ENCODE assay signal across 18 cellular contexts in genomic region chr17:32287804-32288511, GRCh38. TPM values are rescaled to one million over a fixed set of nuclear protein-coding genes. Genes with fewer than 3 reads are reported as not detected.
A peak's percentile ranks its signal among the peaks of the same experiment; 100 is the strongest.
DNase-seq lines count a peak whose midpoint lies in the region; ATAC-seq and TF ChIP-seq lines count a peak whose summit lies in the region.
"Had no signal": no experiment of that assay in that cellular context is flagged by ENCODE, and none has a peak within 500 bp of the region (broad histone marks: within the 10 kb centered on the region; RNA-seq: fewer than 3 reads in every experiment).

No MANE protein-coding gene starts in this region.

- H3K4me3 Mint-ChIP-seq in GM23338, result no peak overlapping the region; the same call in 2 of the 3 replicates
- H3K4me3 Mint-ChIP-seq in WTC11, result no peak overlapping the region
- no peak overlapping the region for H3K4me3 Mint-ChIP-seq in naive thymus-derived CD4-positive, alpha-beta T cell
- H3K4me3 Mint-ChIP-seq: CD4-positive, alpha-beta T cell; HFFc6 had no signal

- no peaks in the 10 kb centered on the region for H3K36me3 ChIP-seq in BLaER1 treated with 17β-estradiol and CSF1 and Interleukin-3, amounts not matched to agents 10 nM and 100 nM
- no peaks in the 10 kb centered on the region for H3K36me3 ChIP-seq in GM23338 (ENCODE audit: insufficient read depth)
- no peaks in the 10 kb centered on the region for H3K36me3 ChIP-seq in iPS-20b (ENCODE audit: insufficient read depth, low read depth, low read length)
- no peaks in the 10 kb centered on the region for H3K36me3 ChIP-seq in naive thymus-derived CD4-positive, alpha-beta T cell (ENCODE audit: control insufficient read depth in 2 of 3, insufficient read depth in 3 of 3, low read length in 3 of 3)

- CTCF ChIA-PET in WTC11 (lab: Charles Lee), result interaction anchor here (0.5 to 3.3 kb wide), 12 partner anchors 10 to 185 kb away, joined by 3 to 28 read pairs (median 5); partner anchors contain the start of gene PSMD11
- CTCF ChIA-PET in naive thymus-derived CD4-positive, alpha-beta T cell (lab: Charles Lee), result no interaction called here

- H3K27me3 Mint-ChIP-seq in GM23338 (ENCODE audit: insufficient read depth, low read depth, poor library complexity), result peaks cover 9% of the 10 kb centered on the region
- H3K27me3 Mint-ChIP-seq in WTC11 (ENCODE audit: low read depth), result no peaks in the 10 kb centered on the region; the same call in 1 of the 2 replicates
- H3K27me3 Mint-ChIP-seq in naive thymus-derived CD4-positive, alpha-beta T cell, result peaks cover 0 to 24% (median 11%) of the 10 kb centered on the region in 5 donors

- H3K4me1 Mint-ChIP-seq in GM23338 (peaks cover 51% of the 10 kb centered on the region), WTC11 (peaks cover 63% of the 10 kb centered on the region)
- peaks cover 0 to 3% (median 0%) of the 10 kb centered on the region in 7 donors for H3K4me1 Mint-ChIP-seq in naive thymus-derived CD4-positive, alpha-beta T cell

- no peak overlapping the region for H3K4me3 ChIP-seq in BLaER1 treated with 17β-estradiol and CSF1 and Interleukin-3, amounts not matched to agents 10 nM and 100 nM
- no peak overlapping the region for H3K4me3 ChIP-seq in GM23338
- no peak overlapping the region for H3K4me3 ChIP-seq in iPS-20b (ENCODE audit: low read length)
- H3K4me3 ChIP-seq in naive thymus-derived CD4-positive, alpha-beta T cell (ENCODE audit: low read length), result no peak overlapping the region

- TF ChIP-seq CTCF in GM23338 (conservative IDR thresholded peaks at IDR 0.05; ENCODE audit: low read depth in 2 of 2) (peak in 1 of 2 experiments; percentile 75; a peak in 3 of 4 replicates), WTC11 (IDR thresholded peaks at IDR 0.05) (no peak)

- H3K27ac Mint-ChIP-seq in GM23338 (peak overlapping the region; percentile 9; the same call in 1 of the 2 replicates), WTC11 (peak overlapping the region; percentile 78)
- no peak overlapping the region for H3K27ac Mint-ChIP-seq in naive thymus-derived CD4-positive, alpha-beta T cell
- H3K27ac Mint-ChIP-seq: CD4-positive, alpha-beta T cell; HFFc6 had no signal

- H4K20me1 ChIP-seq in BLaER1 treated with 17β-estradiol and CSF1 and Interleukin-3, amounts not matched to agents 10 nM and 100 nM, result peaks cover 0 to 6% (median 0%) of the 10 kb centered on the region in 11 experiments; a peak in 1 of 22 replicates
- no peaks in the 10 kb centered on the region for H4K20me1 ChIP-seq in GM23338 (replicated peaks; ENCODE audit: insufficient read depth)

- no peaks in the 10 kb centered on the region; the same call in 2 of the 3 replicates for H3K36me3 Mint-ChIP-seq in GM23338 (ENCODE audit: low read depth)
- H3K36me3 Mint-ChIP-seq in WTC11, result no peaks in the 10 kb centered on the region
- H3K36me3 Mint-ChIP-seq in naive thymus-derived CD4-positive, alpha-beta T cell, result peaks cover 0 to 3% (median 0%) of the 10 kb centered on the region in 5 donors

- H3K9me2 ChIP-seq in GM23338 (ENCODE audit: insufficient read depth), result no peaks in the 10 kb centered on the region

- H3K27ac ChIP-seq in BLaER1 treated with 17β-estradiol and CSF1 and Interleukin-3, amounts not matched to agents 10 nM and 100 nM, result peak overlapping the region in 6 of 11 experiments; percentile 7 to 64 (median 43); a peak in 12 of 22 replicates
- H3K27ac ChIP-seq in GM23338 (ENCODE audit: low read depth) (peak overlapping the region; percentile 69), iPS-20b (ENCODE audit: low read length) (peak overlapping the region; percentile 98)
- no peak overlapping the region for H3K27ac ChIP-seq in naive thymus-derived CD4-positive, alpha-beta T cell (ENCODE audit: low read depth, low read length)

- H3K9me3 Mint-ChIP-seq in GM23338 (no peaks in the 10 kb centered on the region), WTC11 (no peaks in the 10 kb centered on the region)
- no peaks in the 10 kb centered on the region for H3K9me3 Mint-ChIP-seq in naive thymus-derived CD4-positive, alpha-beta T cell
- H3K9me3 Mint-ChIP-seq: CD4-positive, alpha-beta T cell; HFFc6 had no signal

- POLR2A ChIA-PET in WTC11 (lab: Charles Lee), result interaction anchor here (0.6 to 1.5 kb wide), 2 partner anchors 8 to 30 kb away, joined by 3 to 4 read pairs; no protein-coding TSS in a partner anchor
- POLR2A ChIA-PET in naive thymus-derived CD4-positive, alpha-beta T cell (lab: Charles Lee), result no interaction called here

- H3K27me3 ChIP-seq in BLaER1 treated with 17β-estradiol and CSF1 and Interleukin-3, amounts not matched to agents 10 nM and 100 nM, result peaks cover 0 to 16% (median 0%) of the 10 kb centered on the region in 11 experiments; a peak in 4 of 22 replicates
- no peaks in the 10 kb centered on the region for H3K27me3 ChIP-seq in GM23338 (ENCODE audit: insufficient read depth)
- H3K27me3 ChIP-seq in iPS-20b (ENCODE audit: insufficient read depth, low read length), result no peaks in the 10 kb centered on the region
- no peaks in the 10 kb centered on the region for H3K27me3 ChIP-seq in naive thymus-derived CD4-positive, alpha-beta T cell (ENCODE audit: control insufficient read depth in 2 of 2, insufficient read depth in 2 of 2, low read length in 2 of 2)

- peaks cover 21% of the 10 kb centered on the region for H3F3A ChIP-seq in GM23338 (replicated peaks; ENCODE audit: low read depth)

- no peaks in the 10 kb centered on the region for H3K9me3 ChIP-seq in BLaER1 treated with 17β-estradiol and CSF1 and Interleukin-3, amounts not matched to agents 10 nM and 100 nM (replicated peaks in 1 of 11)
- H3K9me3 ChIP-seq in iPS-20b (ENCODE audit: insufficient read depth, low read depth, low read length), result no peaks in the 10 kb centered on the region
- no peaks in the 10 kb centered on the region for H3K9me3 ChIP-seq in naive thymus-derived CD4-positive, alpha-beta T cell (ENCODE audit: control insufficient read depth in 2 of 3, low read length in 3 of 3)

- H2AFZ ChIP-seq in GM23338, result no peak overlapping the region

- 0 out of 22 replicates have a peak overlapping the region, but pooled peaks of 3 of the 11 experiments have one; percentile 11 to 27 (median 23) for H3K9ac ChIP-seq in BLaER1 treated with 17β-estradiol and CSF1 and Interleukin-3, amounts not matched to agents 10 nM and 100 nM
- peak overlapping the region; percentile 59; the same call in 1 of the 2 replicates for H3K9ac ChIP-seq in iPS-20b (ENCODE audit: low read depth, low read length)

- intact Hi-C loops in naive thymus-derived CD4-positive, alpha-beta T cell (cut with micrococcal nuclease), result no loop called here

- no peak for DNase-seq in GM23338 (ENCODE audit: low spot score)
- DNase-seq in WTC11 (ENCODE audit: low spot score), result no peak
- no peak for DNase-seq in NCI-H2196 treated with DMSO at 0.1 percent for 48 hours (lab: John Stamatoyannopoulos, UW; ENCODE audit: unreplicated experiment)
- DNase-seq in naive thymus-derived CD4-positive, alpha-beta T cell, result no peak
- no peak for DNase-seq in cerebellar nuclear complex (lab: John Stamatoyannopoulos, UW)
- DNase-seq: CD4-positive, alpha-beta T cell; DMS79 treated with DMSO at 0.1 percent for 48 hours; HFFc6; MM.1S; NCI-H1092 treated with DMSO at 0.1 percent for 48 hours; NCI-H1694; NCI-H2107; NCI-H226; NCI-H526; SHP77 treated with DMSO at 0.1 percent for 48 hours had no signal

- peak overlapping the region; percentile 64 to 92 (median 86) for H3K4me2 ChIP-seq in BLaER1 treated with 17β-estradiol and CSF1 and Interleukin-3, amounts not matched to agents 10 nM and 100 nM
- H3K4me2 ChIP-seq in GM23338, result peak overlapping the region; percentile 53; the same call in 1 of the 2 replicates

- no peaks in the 10 kb centered on the region for H3K79me2 ChIP-seq in GM23338 (replicated peaks; ENCODE audit: insufficient read depth)

- ATAC-seq in GM23338 (peak; percentile 17), WTC11 (peak; percentile 45), HG02970 (IDR thresholded peaks at IDR 0.05; ENCODE audit: low FRiP score, unreplicated experiment) (no peak)
- no peak for ATAC-seq in naive thymus-derived CD4-positive, alpha-beta T cell

- peaks cover 53 to 96% (median 88%) of the 10 kb centered on the region in 10 experiments for H3K4me1 ChIP-seq in BLaER1 treated with 17β-estradiol and CSF1 and Interleukin-3, amounts not matched to agents 10 nM and 100 nM
- peaks cover 35% of the 10 kb centered on the region for H3K4me1 ChIP-seq in GM23338 (ENCODE audit: insufficient read depth)
- H3K4me1 ChIP-seq in iPS-20b (ENCODE audit: insufficient read depth, low read length), result peaks cover 29% of the 10 kb centered on the region
- H3K4me1 ChIP-seq in naive thymus-derived CD4-positive, alpha-beta T cell (ENCODE audit: control insufficient read depth in 2 of 2, insufficient read depth in 2 of 2, low read length in 2 of 2), result no peaks in the 10 kb centered on the region

TF ChIP-seq in GM23338, 12 proteins besides CTCF, POLR2A, EP300 and RAD21 (continues in another document):
- no peak for TF ChIP-seq EZH2 (IDR thresholded peaks at IDR 0.05; ENCODE audit: low read depth, unreplicated experiment)
- TF ChIP-seq POLR2AphosphoS5 (IDR thresholded peaks at IDR 0.05; ENCODE audit: low read depth), result no peak

TF ChIP-seq in WTC11, 78 proteins besides CTCF, POLR2A, EP300 and RAD21:
- TF ChIP-seq ATF1 (CRISPR knock-in tag; IDR thresholded peaks at IDR 0.05) (no peak), MAX (CRISPR knock-in tag; IDR thresholded peaks at IDR 0.05) (0 out of 2 replicates have a peak, but pooled peaks have one; percentile 21), ZNF219 (CRISPR knock-in tag; IDR thresholded peaks at IDR 0.05; ENCODE audit: borderline replicate concordance) (no peak), TEAD1 (CRISPR knock-in tag; IDR thresholded peaks at IDR 0.05) (0 out of 2 replicates have a peak, but pooled peaks have one; percentile 12)
- TF ChIP-seq, protein P1, sequence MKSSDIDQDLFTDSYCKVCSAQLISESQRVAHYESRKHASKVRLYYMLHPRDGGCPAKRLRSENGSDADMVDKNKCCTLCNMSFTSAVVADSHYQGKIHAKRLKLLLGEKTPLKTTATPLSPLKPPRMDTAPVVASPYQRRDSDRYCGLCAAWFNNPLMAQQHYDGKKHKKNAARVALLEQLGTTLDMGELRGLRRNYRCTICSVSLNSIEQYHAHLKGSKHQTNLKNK (CRISPR knock-in tag; IDR thresholded peaks at IDR 0.05), result no peak

RNA-seq across cellular contexts. Expression of gene RHBDL3, which starts 22.3 kb away (rescaled TPM):
- total RNA-seq in GM23338 (2014; rRNA removed; shearing (Covaris generic)), result 8.1 and 12.3 TPM in 2 replicates
- 2.0 and 2.3 TPM in 2 replicates for polyA plus RNA-seq in GM23338 (2016; fragmentation: Nextera tagmentation; extraction: Ambion mirVana)
- total RNA-seq in WTC11 (2021), result 11.3 to 13.2 TPM (median 11.6 TPM) in 3 replicates
- under 1 TPM in 2 of 5 experiments, not detected in 3; 0.07 to 0.39 TPM for total RNA-seq in naive thymus-derived CD4-positive, alpha-beta T cell
- polyA plus RNA-seq in naive thymus-derived CD4-positive, alpha-beta T cell, result not detected

RNA-seq across cellular contexts. Expression of gene C17orf75, which starts 54.0 kb away (rescaled TPM):
- total RNA-seq in GM23338 (2014; rRNA removed; shearing (Covaris generic)), result 26.8 and 35.9 TPM in 2 replicates
- polyA plus RNA-seq in GM23338 (2016; fragmentation: Nextera tagmentation; extraction: Ambion mirVana), result 43.3 and 50.1 TPM in 2 replicates
- total RNA-seq in WTC11 (2021), result 35.5 to 49.4 TPM (median 35.5 TPM) in 3 replicates
- total RNA-seq in naive thymus-derived CD4-positive, alpha-beta T cell, result 10 to 100 TPM; 14.2 to 22.0 (median 17.9) TPM
- 10 to 100 TPM in 1 of 2 donors, 1 to 10 TPM in 1; 9.6 to 12.6 TPM for polyA plus RNA-seq in naive thymus-derived CD4-positive, alpha-beta T cell

Comparison
In these comparisons a context has a peak if more than half of its experiments do, and no peak if none do; other contexts are left out.
1. ATAC-seq: peak in GM23338 (single experiment) and WTC11 (single experiment); none in naive thymus-derived CD4-positive, alpha-beta T cell (single experiment) and HG02970 (single experiment).
2. H3K27ac Mint-ChIP-seq: peak in GM23338 (single experiment) and WTC11 (single experiment); none in naive thymus-derived CD4-positive, alpha-beta T cell (0 of 9).